1 cellular context compared by ENCODE assay signal in the genomic region with DNA sequence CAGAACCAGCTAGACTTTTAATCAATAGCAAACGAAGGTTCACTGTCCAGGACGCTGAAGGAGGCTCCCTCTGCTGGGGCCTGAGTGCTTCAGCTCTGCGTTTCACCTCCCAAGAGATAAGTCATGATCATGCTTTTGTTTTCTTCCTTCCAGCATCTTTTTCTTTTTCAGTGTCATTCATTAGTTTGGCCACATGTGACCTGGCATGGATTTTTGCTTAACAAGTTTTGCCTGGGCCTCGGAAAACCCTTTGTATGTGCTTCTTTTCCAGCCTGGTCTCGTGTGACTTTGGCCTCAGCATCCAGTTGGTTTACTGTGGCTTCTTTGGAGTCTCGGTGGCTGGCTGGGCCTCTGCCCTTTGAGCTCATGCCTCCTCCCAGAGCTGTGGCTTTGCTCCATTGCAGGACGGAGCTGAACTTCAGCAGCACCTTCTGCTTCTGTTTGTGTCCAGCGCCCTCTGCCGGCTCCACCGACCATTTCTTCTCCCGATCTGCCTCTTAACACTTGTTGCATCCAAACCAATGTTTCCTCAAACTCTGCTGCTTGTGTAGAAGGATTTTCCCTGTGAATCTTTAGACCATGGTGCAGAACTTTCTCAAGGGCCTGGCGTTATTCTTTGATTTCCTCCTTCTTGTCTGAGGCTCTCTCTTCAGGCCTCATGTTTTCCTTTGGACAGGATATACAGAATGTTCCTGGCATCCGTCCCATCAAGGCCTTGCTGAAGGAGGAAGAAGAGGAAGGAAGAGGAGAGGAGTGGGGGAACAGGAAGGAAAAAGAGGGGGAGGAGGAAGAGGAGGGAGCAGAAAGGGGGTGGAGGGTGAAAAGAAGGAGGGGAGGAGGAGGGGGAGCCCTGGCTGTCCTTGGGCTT.
TF ChIP-seq lines count a peak whose summit lies in the region.

No MANE protein-coding gene starts in this region.

TF ChIP-seq in HEK293, 187 proteins besides CTCF, POLR2A, EP300 and RAD21 (continued from another document):
- peak; percentile 48; the same call in 1 of the 2 replicates for TF ChIP-seq ZNF398 (tag by site-specific recombination; IDR thresholded peaks at IDR 0.05)
- no peak for TF ChIP-seq ZNF175 (tag by site-specific recombination; IDR thresholded peaks at IDR 0.05)
- TF ChIP-seq ZNF184 (tag by site-specific recombination; IDR thresholded peaks at IDR 0.05): no peak
- no peak for TF ChIP-seq ZNF549 (tag by site-specific recombination; IDR thresholded peaks at IDR 0.05)
- no peak for TF ChIP-seq ZNF433 (tag by site-specific recombination; IDR thresholded peaks at IDR 0.05; ENCODE audit: low read depth)
- TF ChIP-seq ZNF114 (tag by site-specific recombination; IDR thresholded peaks at IDR 0.05): no peak
- TF ChIP-seq ZNF513 (tag by site-specific recombination; IDR thresholded peaks at IDR 0.05): peak; percentile 43
- peak; percentile 80 for TF ChIP-seq ZNF654 (tag by site-specific recombination; IDR thresholded peaks at IDR 0.05; ENCODE audit: low read depth)
- TF ChIP-seq, protein P1, sequence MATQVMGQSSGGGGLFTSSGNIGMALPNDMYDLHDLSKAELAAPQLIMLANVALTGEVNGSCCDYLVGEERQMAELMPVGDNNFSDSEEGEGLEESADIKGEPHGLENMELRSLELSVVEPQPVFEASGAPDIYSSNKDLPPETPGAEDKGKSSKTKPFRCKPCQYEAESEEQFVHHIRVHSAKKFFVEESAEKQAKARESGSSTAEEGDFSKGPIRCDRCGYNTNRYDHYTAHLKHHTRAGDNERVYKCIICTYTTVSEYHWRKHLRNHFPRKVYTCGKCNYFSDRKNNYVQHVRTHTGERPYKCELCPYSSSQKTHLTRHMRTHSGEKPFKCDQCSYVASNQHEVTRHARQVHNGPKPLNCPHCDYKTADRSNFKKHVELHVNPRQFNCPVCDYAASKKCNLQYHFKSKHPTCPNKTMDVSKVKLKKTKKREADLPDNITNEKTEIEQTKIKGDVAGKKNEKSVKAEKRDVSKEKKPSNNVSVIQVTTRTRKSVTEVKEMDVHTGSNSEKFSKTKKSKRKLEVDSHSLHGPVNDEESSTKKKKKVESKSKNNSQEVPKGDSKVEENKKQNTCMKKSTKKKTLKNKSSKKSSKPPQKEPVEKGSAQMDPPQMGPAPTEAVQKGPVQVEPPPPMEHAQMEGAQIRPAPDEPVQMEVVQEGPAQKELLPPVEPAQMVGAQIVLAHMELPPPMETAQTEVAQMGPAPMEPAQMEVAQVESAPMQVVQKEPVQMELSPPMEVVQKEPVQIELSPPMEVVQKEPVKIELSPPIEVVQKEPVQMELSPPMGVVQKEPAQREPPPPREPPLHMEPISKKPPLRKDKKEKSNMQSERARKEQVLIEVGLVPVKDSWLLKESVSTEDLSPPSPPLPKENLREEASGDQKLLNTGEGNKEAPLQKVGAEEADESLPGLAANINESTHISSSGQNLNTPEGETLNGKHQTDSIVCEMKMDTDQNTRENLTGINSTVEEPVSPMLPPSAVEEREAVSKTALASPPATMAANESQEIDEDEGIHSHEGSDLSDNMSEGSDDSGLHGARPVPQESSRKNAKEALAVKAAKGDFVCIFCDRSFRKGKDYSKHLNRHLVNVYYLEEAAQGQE (tag by site-specific recombination; IDR thresholded peaks at IDR 0.05): no peak
- TF ChIP-seq ZBTB17 (tag by site-specific recombination; IDR thresholded peaks at IDR 0.05): peak; percentile 39; the same call in 1 of the 2 replicates
- TF ChIP-seq HOXC10 (CRISPR knock-in tag; IDR thresholded peaks at IDR 0.05): no peak
- TF ChIP-seq ZNF19 (tag by site-specific recombination; IDR thresholded peaks at IDR 0.05; ENCODE audit: low read depth): no peak
- no peak for TF ChIP-seq ZNF266 (tag by site-specific recombination; IDR thresholded peaks at IDR 0.05; ENCODE audit: low read depth)
- no peak for TF ChIP-seq ZNF561 (tag by site-specific recombination; IDR thresholded peaks at IDR 0.05; ENCODE audit: borderline replicate concordance)
- TF ChIP-seq ZSCAN30 (tag by site-specific recombination; IDR thresholded peaks at IDR 0.05): no peak
- no peak for TF ChIP-seq ZNF501 (tag by site-specific recombination; IDR thresholded peaks at IDR 0.05)
- TF ChIP-seq ZNF16 (tag by site-specific recombination; IDR thresholded peaks at IDR 0.05; ENCODE audit: low read depth): no peak
- peak; percentile 98 for TF ChIP-seq SCRT1 (tag by site-specific recombination; IDR thresholded peaks at IDR 0.05; ENCODE audit: borderline replicate concordance)
- no peak for TF ChIP-seq ZNF274 (IDR thresholded peaks at IDR 0.05; ENCODE audit: low read length)
- TF ChIP-seq ZNF274 (tag by site-specific recombination; IDR thresholded peaks at IDR 0.05; ENCODE audit: borderline replicate concordance): no peak
- TF ChIP-seq ZNF600 (tag by site-specific recombination; IDR thresholded peaks at IDR 0.05): peak; percentile 76
- TF ChIP-seq TRIM28 (IDR thresholded peaks at IDR 0.05; ENCODE audit: borderline replicate concordance, low read length): no peak
